Comparison of ENCODE assay signal across 20 cellular contexts in genomic region chr14:84453541-84453940, GRCh38.
"Had no signal": no experiment of that assay in that cellular context is flagged by ENCODE, and none has a peak within 500 bp of the region (broad histone marks: within the 10 kb centered on the region; RNA-seq: fewer than 3 reads in every experiment).

No MANE protein-coding gene starts in this region.

- ATAC-seq: foreskin keratinocyte; left colon; naive thymus-derived CD8-positive, alpha-beta T cell; psoas muscle; sciatic nerve; stimulated activated naive CD8-positive, alpha-beta T cell treated with anti-CD3 and anti-CD28 coated beads, Interleukin-15, Interleukin-2, amounts not matched to agents 100 U/mL and 50 U/mL, for 24 hours; upper lobe of right lung had no signal

- H3K4me3 ChIP-seq: ascending aorta, lung, psoas muscle, testis, upper lobe of right lung had no signal

- H3K9me3 Mint-ChIP-seq: activated naive CD8-positive, alpha-beta T cell treated with anti-CD3 and anti-CD28 coated beads, Interleukin-2, amount 10 ng/mL, durations not matched to agents 7 days and 5 days; dendritic cell treated with granulocyte-macrophage colony-stimulating factor and Interleukin-4, amounts not matched to agents 40 ng/mL and 50 ng/mL, for 4 days; endodermal cell had no signal

- H3K27me3 Mint-ChIP-seq: activated CD4-positive, alpha-beta memory T cell treated with anti-CD3 and anti-CD28 coated beads, Interleukin-2, amount 10 ng/mL, durations not matched to agents 7 days and 5 days; activated naive CD8-positive, alpha-beta T cell treated with anti-CD3 and anti-CD28 coated beads, Interleukin-2, amount 10 ng/mL, durations not matched to agents 7 days and 5 days; dendritic cell treated with granulocyte-macrophage colony-stimulating factor and Interleukin-4, amounts not matched to agents 40 ng/mL and 50 ng/mL, for 4 days; naive thymus-derived CD8-positive, alpha-beta T cell had no signal

- H3K27ac Mint-ChIP-seq: activated CD4-positive, alpha-beta memory T cell treated with anti-CD3 and anti-CD28 coated beads, Interleukin-2, amount 10 ng/mL, durations not matched to agents 7 days and 5 days; activated naive CD8-positive, alpha-beta T cell treated with anti-CD3 and anti-CD28 coated beads, Interleukin-2, amount 10 ng/mL, durations not matched to agents 7 days and 5 days; dendritic cell treated with granulocyte-macrophage colony-stimulating factor and Interleukin-4, amounts not matched to agents 40 ng/mL and 50 ng/mL, for 4 days; endodermal cell; immature natural killer cell; naive thymus-derived CD8-positive, alpha-beta T cell; T-helper 2 cell treated with Interferon-gamma antibody and Interleukin-4, amounts not matched to agents 5 μg/mL and 100 μg/mL, for 36 hours had no signal

- DNase-seq: activated CD4-positive, alpha-beta memory T cell treated with anti-CD3 and anti-CD28 coated beads, Interleukin-2, amount 10 ng/mL, durations not matched to agents 7 days and 5 days; activated CD8-positive, alpha-beta memory T cell treated with anti-CD3 and anti-CD28 coated beads, Interleukin-2, amount 50 U/mL, for 4 hours; activated naive CD8-positive, alpha-beta T cell treated with anti-CD3 and anti-CD28 coated beads, Interleukin-2, amount 10 ng/mL, durations not matched to agents 7 days and 5 days; endodermal cell; erythroblast; foreskin keratinocyte; immature natural killer cell; left colon; naive thymus-derived CD8-positive, alpha-beta T cell; nucleus accumbens; psoas muscle; stimulated activated CD4-positive, alpha-beta T cell treated with anti-CD3 and anti-CD28 coated beads, Interleukin-2, amount 100 ng/mL, for 48 hours; stimulated activated naive CD8-positive, alpha-beta T cell treated with anti-CD3 and anti-CD28 coated beads, Interleukin-15, Interleukin-2, amounts not matched to agents 100 U/mL and 50 U/mL, for 24 hours; testis; upper lobe of right lung had no signal

- H3K4me1 Mint-ChIP-seq: activated CD4-positive, alpha-beta memory T cell treated with anti-CD3 and anti-CD28 coated beads, Interleukin-2, amount 10 ng/mL, durations not matched to agents 7 days and 5 days; activated naive CD8-positive, alpha-beta T cell treated with anti-CD3 and anti-CD28 coated beads, Interleukin-2, amount 10 ng/mL, durations not matched to agents 7 days and 5 days; endodermal cell; immature natural killer cell; naive thymus-derived CD8-positive, alpha-beta T cell had no signal

- H3K4me3 Mint-ChIP-seq: activated CD4-positive, alpha-beta memory T cell treated with anti-CD3 and anti-CD28 coated beads, Interleukin-2, amount 10 ng/mL, durations not matched to agents 7 days and 5 days; activated naive CD8-positive, alpha-beta T cell treated with anti-CD3 and anti-CD28 coated beads, Interleukin-2, amount 10 ng/mL, durations not matched to agents 7 days and 5 days; dendritic cell treated with granulocyte-macrophage colony-stimulating factor and Interleukin-4, amounts not matched to agents 40 ng/mL and 50 ng/mL, for 4 days; endodermal cell; immature natural killer cell; naive thymus-derived CD8-positive, alpha-beta T cell; T-helper 2 cell treated with Interferon-gamma antibody and Interleukin-4, amounts not matched to agents 5 μg/mL and 100 μg/mL, for 36 hours had no signal

- H3K36me3 Mint-ChIP-seq: activated naive CD8-positive, alpha-beta T cell treated with anti-CD3 and anti-CD28 coated beads, Interleukin-2, amount 10 ng/mL, durations not matched to agents 7 days and 5 days; naive thymus-derived CD8-positive, alpha-beta T cell had no signal
